ENCODE assay signal across 9 cellular contexts in genomic region chr6:22024973-22025467, GRCh38.
DNase-seq lines count a peak whose midpoint lies in the region; ATAC-seq and TF ChIP-seq lines count a peak whose summit lies in the region.
"Had no signal": no experiment of that assay in that cellular context is flagged by ENCODE, and none has a peak within 500 bp of the region (broad histone marks: within the 10 kb centered on the region; RNA-seq: fewer than 3 reads in every experiment).

No MANE protein-coding gene starts in this region.

- BruUV-seq in MCF 10A (replicated peaks; lab: Mats Ljungman, UMichigan) = no TSS peak

- H3K4me1 ChIP-seq in breast epithelium (no peaks in the 10 kb centered on the region), upper lobe of left lung (peaks cover 28 to 33% (median 31%) of the 10 kb centered on the region in 4 donors)

- POLR2A ChIA-PET in MCF 10A (lab: Yijun Ruan, JAX) = interaction anchor here (0.6 kb wide), 2 partner anchors 22 to 733 kb away, joined by 3 read pairs; no protein-coding TSS in a partner anchor

- ATAC-seq in HG03196 (IDR thresholded peaks at IDR 0.05; ENCODE audit: unreplicated experiment) (peak; percentile 40), upper lobe of left lung (ENCODE audit: low FRiP score in 2 of 2) (peak in 1 of 2 donors; percentile 18)

- H3K27ac ChIP-seq in breast epithelium (peak overlapping the region; percentile 3 to 48), brain microvascular endothelial cell (peak overlapping the region; percentile 38), upper lobe of left lung (peak overlapping the region; percentile 40 to 73 (median 54))

- TF ChIP-seq POLR2A in breast epithelium (IDR thresholded peaks at IDR 0.05) (no peak), upper lobe of left lung (IDR thresholded peaks at IDR 0.05) (no peak)

- WGBS in upper lobe of left lung, 2 donors = 72% methylated on average over 4 of the region's 4 CpGs

- no peak overlapping the region for H3K4me3 ChIP-seq in breast epithelium
- H3K4me3 ChIP-seq in brain microvascular endothelial cell (ENCODE audit: low read depth, low read length) = no peak overlapping the region
- H3K4me3 ChIP-seq in upper lobe of left lung = no peak overlapping the region

- no peak for TF ChIP-seq EP300 in upper lobe of left lung (IDR thresholded peaks at IDR 0.05)

- no peaks in the 10 kb centered on the region for H3K27me3 Mint-ChIP-seq in MCF 10A (ENCODE audit: insufficient read depth, unreplicated experiment)
- H3K27me3 Mint-ChIP-seq: activated CD4-positive, alpha-beta T cell treated with anti-CD3 and anti-CD28 coated beads, Interleukin-2, amount 10 ng/mL, durations not matched to agents 24 days and 14 days had no signal

- no peak overlapping the region for H3K27ac Mint-ChIP-seq in MCF 10A (ENCODE audit: low read depth, unreplicated experiment)

- H3K27me3 ChIP-seq in breast epithelium (no peaks in the 10 kb centered on the region), brain microvascular endothelial cell (replicated peaks) (no peaks in the 10 kb centered on the region), upper lobe of left lung (no peaks in the 10 kb centered on the region)

- TF ChIP-seq CTCF in breast epithelium (IDR thresholded peaks at IDR 0.05) = no peak
- no peak for TF ChIP-seq CTCF in MCF 10A (IDR thresholded peaks at IDR 0.05; ENCODE audit: unreplicated experiment)
- no peak for TF ChIP-seq CTCF in brain microvascular endothelial cell (IDR thresholded peaks at IDR 0.05; ENCODE audit: low read depth, low read length, missing control alignments)
- TF ChIP-seq CTCF in upper lobe of left lung (IDR thresholded peaks at IDR 0.05) = no peak

- H3K36me3 ChIP-seq in breast epithelium (no peaks in the 10 kb centered on the region), brain microvascular endothelial cell (replicated peaks) (no peaks in the 10 kb centered on the region), upper lobe of left lung (no peaks in the 10 kb centered on the region)

- CTCF ChIA-PET in MCF 10A (lab: Yijun Ruan, JAX) = interaction anchor here (0.6 kb wide), 1 partner anchor 1005 kb away, joined by 6 read pairs; no protein-coding TSS in a partner anchor

- in situ Hi-C loops in brain microvascular endothelial cell (cut with HindIII; ENCODE audit: low pct_ligation_motif_present, low sequenced_read_pairs) = no loop called here

- H3K4me1 Mint-ChIP-seq in MCF 10A (ENCODE audit: insufficient read depth, unreplicated experiment) = no peaks in the 10 kb centered on the region

- H3K9me3 ChIP-seq in breast epithelium (peaks cover 5 to 6% of the 10 kb centered on the region in 2 donors), upper lobe of left lung (peaks cover 0 to 5% (median 4%) of the 10 kb centered on the region in 4 donors)

- no peaks in the 10 kb centered on the region for H3K36me3 Mint-ChIP-seq in MCF 10A (ENCODE audit: insufficient read depth, unreplicated experiment)

- no peak for DNase-seq in breast epithelium (ENCODE audit: low spot score in 2 of 2)
- DNase-seq in MCF 10A (ENCODE audit: unreplicated experiment) = no peak
- no peak for DNase-seq in brain microvascular endothelial cell
- DNase-seq in upper lobe of left lung = no peak
- DNase-seq in NCI-H2196 (lab: John Stamatoyannopoulos, UW; ENCODE audit: unreplicated experiment) = no peak
- DNase-seq in posterior cingulate gyrus = no peak
- no peak for DNase-seq in LoVo (ENCODE audit: low spot score)

- H3K9me3 Mint-ChIP-seq in MCF 10A (ENCODE audit: unreplicated experiment) = peaks cover 15% of the 10 kb centered on the region

- intact Hi-C loops in breast epithelium (cut with DNase I; ENCODE audit: low total_unique reads) = no loop called here
- intact Hi-C loops in MCF 10A (cut with micrococcal nuclease) = no loop called here
- intact Hi-C loops in posterior cingulate gyrus (cut with DNase I) = no loop called here

- no peak overlapping the region for H3K4me3 Mint-ChIP-seq in MCF 10A (ENCODE audit: unreplicated experiment)
- H3K4me3 Mint-ChIP-seq: activated CD4-positive, alpha-beta T cell treated with anti-CD3 and anti-CD28 coated beads, Interleukin-2, amount 10 ng/mL, durations not matched to agents 24 days and 14 days had no signal
